In genomic region chr6:157287923-157288322, GRCh38 we compare ENCODE assay signal across 18 cellular contexts.
"Had no signal": no experiment of that assay in that cellular context is flagged by ENCODE, and none has a peak within 500 bp of the region (broad histone marks: within the 10 kb centered on the region; RNA-seq: fewer than 3 reads in every experiment).

No MANE protein-coding gene starts in this region.

- H3K4me1 ChIP-seq: SJCRH30 had no signal

- H3K27me3 ChIP-seq: SJCRH30 had no signal

- H3K4me3 ChIP-seq: SJCRH30 had no signal

- H3K27ac ChIP-seq: KMS-11, SJCRH30 had no signal

- H3K9me3 ChIP-seq: SJCRH30 had no signal

- H3K4me2 ChIP-seq: KMS-11 had no signal

- DNase-seq: Kasumi-1, MM.1S, NCI-H1092 treated with DMSO at 0.1 percent for 48 hours, NCI-H1436, NCI-H187, NCI-H2029, NCI-H2081 treated with DMSO at 0.1 percent for 48 hours, NCI-H2171, NCI-H226, NCI-H446, NCI-H510A, NCI-H524 treated with DMSO at 0.1 percent for 48 hours, NCI-H69, NCI-H774, PC-3, SHP77 treated with DMSO at 0.1 percent for 48 hours, SJCRH30 had no signal
